29 cellular contexts compared by ENCODE assay signal in genomic region chr2:229738024-229738625, GRCh38. TPM values are rescaled to one million over a fixed set of nuclear protein-coding genes. Genes with fewer than 3 reads are reported as not detected.
"Had no signal": no experiment of that assay in that cellular context is flagged by ENCODE, and none has a peak within 500 bp of the region (broad histone marks: within the 10 kb centered on the region; RNA-seq: fewer than 3 reads in every experiment).

No MANE protein-coding gene starts in this region.

- H3K4me2 ChIP-seq: SK-N-SH had no signal

- H3K9me3 ChIP-seq: body of pancreas, Peyer's patch, SK-N-SH had no signal

- FAIRE-seq: astrocyte, TTC549 had no signal

- H3K4me3 ChIP-seq: adrenal gland, body of pancreas, breast epithelium, coronary artery, Peyer's patch, SJSA1 had no signal

- H3K9ac ChIP-seq: SK-N-SH had no signal

- H3K27ac ChIP-seq: adrenal gland, body of pancreas, breast epithelium, coronary artery, Peyer's patch, SJSA1 had no signal

- H3K27me3 ChIP-seq: adrenal gland, body of pancreas, breast epithelium, Peyer's patch, SJSA1 had no signal

- DNase-seq: activated CD4-positive, alpha-beta T cell treated with anti-CD3 and anti-CD28 coated beads for 36 hours; activated CD4-positive, alpha-beta T cell treated with anti-CD3 and anti-CD28 coated beads, Interleukin-2, amount 10 ng/mL, durations not matched to agents 7 days and 5 days; activated CD4-positive, alpha-beta T cell treated with anti-CD3 and anti-CD28 coated beads, Interleukin-2, amount 50 U/mL, for 48 hours; activated CD8-positive, alpha-beta T cell treated with anti-CD3 and anti-CD28 coated beads, Interleukin-2, amount 10 ng/mL, durations not matched to agents 7 days and 5 days; activated gamma-delta T cell treated with Interleukin-2 at 50 U/mL for 16 hours; activated naive CD4-positive, alpha-beta T cell treated with anti-CD3 and anti-CD28 coated beads for 36 hours; activated T-cell treated with anti-CD3 and anti-CD28 coated beads, Interleukin-2, amount 50 U/mL, for 4 hours; adrenal gland; body of pancreas; NCI-H1092 treated with DMSO at 0.1 percent for 48 hours; NCI-H1436; NCI-H1694; NCI-H1930; NCI-H2107; NCI-H345; NCI-H524 treated with DMSO at 0.1 percent for 48 hours; PC-3; Peyer's patch; RPMI8226; SHP77 treated with DMSO at 0.1 percent for 48 hours; SK-N-SH had no signal

- H3K4me1 ChIP-seq: adrenal gland, body of pancreas, breast epithelium, Peyer's patch had no signal

- H3K36me3 ChIP-seq: adrenal gland, breast epithelium, Peyer's patch, SJSA1 had no signal

- ATAC-seq: activated CD4-positive, alpha-beta T cell treated with anti-CD3 and anti-CD28 coated beads for 36 hours; activated CD4-positive, CD25-positive, alpha-beta regulatory T cell treated with anti-CD3 and anti-CD28 coated beads, Interleukin-2, amount 50 U/mL, for 24 hours; activated CD8-positive, alpha-beta T cell treated with anti-CD3 and anti-CD28 coated beads, Interleukin-2, amount 10 ng/mL, durations not matched to agents 7 days and 5 days; activated naive CD4-positive, alpha-beta T cell treated with anti-CD3 and anti-CD28 coated beads, Interleukin-2, amount 50 U/mL, for 72 hours; activated T-cell treated with anti-CD3 and anti-CD28 coated beads, Interleukin-2, amount 50 U/mL, for 4 hours; body of pancreas; PC-3 had no signal

RNA-seq across cellular contexts. Expression of gene DNER, which starts 23.8 kb away (rescaled TPM):
- total RNA-seq: activated CD4-positive, alpha-beta T cell treated with anti-CD3 and anti-CD28 coated beads for 36 hours; activated CD4-positive, alpha-beta T cell treated with anti-CD3 and anti-CD28 coated beads, Interleukin-2, amount 10 ng/mL, durations not matched to agents 7 days and 5 days; activated CD8-positive, alpha-beta T cell treated with anti-CD3 and anti-CD28 coated beads, Interleukin-2, amount 10 ng/mL, durations not matched to agents 7 days and 5 days; activated naive CD4-positive, alpha-beta T cell treated with anti-CD3 and anti-CD28 coated beads for 36 hours; activated naive CD4-positive, alpha-beta T cell treated with anti-CD3 and anti-CD28 coated beads, Interleukin-2, amount 50 U/mL, for 72 hours; activated T-cell treated with anti-CD3 and anti-CD28 coated beads, Interleukin-2, amount 50 U/mL, for 4 hours; activated T-helper 1 cell treated with anti-CD3 and anti-CD28 coated beads, Interleukin-12 subunit alpha, Interleukin-12 subunit beta, Interleukin-2, Interleukin-4 antibody, amounts not matched to agents 30 ng/mL and 10 ng/mL and 1 ng/mL, durations not matched to agents 14 hours and 24 hours and 36 hours had no signal
